ENCODE assay signal across 6 cellular contexts in genomic region chr14:27256805-27257204, GRCh38.
"Had no signal": no experiment of that assay in that cellular context is flagged by ENCODE, and none has a peak within 500 bp of the region (broad histone marks: within the 10 kb centered on the region; RNA-seq: fewer than 3 reads in every experiment).

No MANE protein-coding gene starts in this region.

- H3K27ac ChIP-seq: HL-60 had no signal

- H3K4me3 ChIP-seq: K562 had no signal

- FAIRE-seq: HTR-8/SVneo, K562 had no signal

- DNase-seq: IMR-90, KBM-7, KG1 had no signal

- ATAC-seq: K562 had no signal
